Comparison of ENCODE assay signal across 1 cellular context in the genomic region with DNA sequence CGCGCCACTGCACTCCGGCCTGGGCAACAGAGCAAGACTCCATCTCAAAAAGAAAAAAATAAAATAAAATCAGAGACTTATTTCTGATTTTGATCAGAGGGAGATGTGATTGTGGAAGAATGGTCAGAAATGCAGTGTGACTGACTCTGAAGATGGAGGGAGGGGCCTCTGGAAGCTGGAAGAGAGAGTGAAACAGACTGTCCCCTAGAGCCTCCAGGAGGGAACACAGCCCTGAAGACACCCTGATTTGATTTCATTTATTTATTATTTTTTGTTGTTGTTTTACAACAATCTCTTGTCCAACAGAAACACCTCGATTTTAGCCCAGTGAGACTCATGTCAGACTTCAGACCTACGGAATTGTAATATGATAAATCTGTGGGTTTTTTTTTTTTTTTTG.
TF ChIP-seq lines count a peak whose summit lies in the region.

No MANE protein-coding gene starts in this region.

TF ChIP-seq in H1, 55 proteins besides CTCF, POLR2A, EP300 and RAD21:
- TF ChIP-seq POU5F1 (IDR thresholded peaks at IDR 0.05; ENCODE audit: low read depth, low read length) (no peak), JUND (IDR thresholded peaks at IDR 0.05; ENCODE audit: low read length) (no peak), BRCA1 (IDR thresholded peaks at IDR 0.05; ENCODE audit: low read depth, low read length) (no peak)
- TF ChIP-seq, protein P1, sequence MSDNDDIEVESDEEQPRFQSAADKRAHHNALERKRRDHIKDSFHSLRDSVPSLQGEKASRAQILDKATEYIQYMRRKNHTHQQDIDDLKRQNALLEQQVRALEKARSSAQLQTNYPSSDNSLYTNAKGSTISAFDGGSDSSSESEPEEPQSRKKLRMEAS (IDR thresholded peaks at IDR 0.05): no peak
TF ChIP-seq in H1: peak in this region for 0.
